10 cellular contexts compared by ENCODE assay signal in genomic region chr12:54991992-54992377, GRCh38. TPM values are rescaled to one million over a fixed set of nuclear protein-coding genes. Genes with fewer than 3 reads are reported as not detected.
A peak's percentile ranks its signal among the peaks of the same experiment; 100 is the strongest.
DNase-seq lines count a peak whose midpoint lies in the region; ATAC-seq, FAIRE-seq and TF ChIP-seq lines count a peak whose summit lies in the region.
"Had no signal": no experiment of that assay in that cellular context is flagged by ENCODE, and none has a peak within 500 bp of the region (broad histone marks: within the 10 kb centered on the region; RNA-seq: fewer than 3 reads in every experiment).

No MANE protein-coding gene starts in this region.

- no peak for TF ChIP-seq CTCF in esophagus muscularis mucosa (IDR thresholded peaks at IDR 0.05)

- H3K4me3 ChIP-seq in esophagus muscularis mucosa = no peak overlapping the region

- FAIRE-seq in GM18507 (lab: Jason Lieb, UNC) = peak; percentile 39

- H3K27ac ChIP-seq in esophagus muscularis mucosa (replicated peaks in 1 of 4) = no peak overlapping the region

- H3K27me3 ChIP-seq in esophagus muscularis mucosa = no peaks in the 10 kb centered on the region

- ATAC-seq in GM21515 (IDR thresholded peaks at IDR 0.05; ENCODE audit: unreplicated experiment) (peak; percentile 36), HG03521 (IDR thresholded peaks at IDR 0.05; ENCODE audit: unreplicated experiment) (peak; percentile 43), SK-N-SH treated with all-trans-retinoic acid at 6 μM for 48 hours (no peak)

- TF ChIP-seq POLR2A in esophagus muscularis mucosa (IDR thresholded peaks at IDR 0.05; ENCODE audit: low read depth) = no peak

- DNase-seq in GM18507 (ENCODE audit: extremely low spot score, insufficient read length, low read depth) (no peak), esophagus muscularis mucosa (ENCODE audit: extremely low spot score) (peak; percentile 10), epidermal melanocyte (ENCODE audit: insufficient read length, low spot score) (no peak), NCI-H2029 (lab: John Stamatoyannopoulos, UW) (no peak), CD1c-positive myeloid dendritic cell (ENCODE audit: extremely low spot score) (no peak)

- WGBS in esophagus muscularis mucosa = 74% methylated on average over 5 of the region's 5 CpGs

- H3K36me3 ChIP-seq in esophagus muscularis mucosa = no peaks in the 10 kb centered on the region

- peaks cover 0 to 14% (median 12%) of the 10 kb centered on the region in 4 donors for H3K4me1 ChIP-seq in esophagus muscularis mucosa

- no peak for TF ChIP-seq EP300 in esophagus muscularis mucosa (IDR thresholded peaks at IDR 0.05)

- no peaks in the 10 kb centered on the region for H3K9me3 ChIP-seq in esophagus muscularis mucosa

- intact Hi-C loops in esophagus muscularis mucosa (cut with DNase I) = loop anchor here (2.0 to 5.0 kb wide), 2 partner anchors 81 to 150 kb away; no protein-coding TSS in a partner anchor

TF ChIP-seq in SK-N-SH treated with all-trans-retinoic acid at 6 μM for 48 hours, 23 proteins besides CTCF, POLR2A, EP300 and RAD21:
- TF ChIP-seq ZC3H10 (CRISPR knock-in tag; IDR thresholded peaks at IDR 0.05) (no peak), ZNF8 (CRISPR knock-in tag; IDR thresholded peaks at IDR 0.05) (no peak), ZNF565 (CRISPR knock-in tag; conservative IDR thresholded peaks at IDR 0.05; ENCODE audit: low read depth) (no peak), ARNTL (CRISPR knock-in tag; IDR thresholded peaks at IDR 0.05; ENCODE audit: borderline replicate concordance, low read depth) (no peak)
- TF ChIP-seq, protein P1, sequence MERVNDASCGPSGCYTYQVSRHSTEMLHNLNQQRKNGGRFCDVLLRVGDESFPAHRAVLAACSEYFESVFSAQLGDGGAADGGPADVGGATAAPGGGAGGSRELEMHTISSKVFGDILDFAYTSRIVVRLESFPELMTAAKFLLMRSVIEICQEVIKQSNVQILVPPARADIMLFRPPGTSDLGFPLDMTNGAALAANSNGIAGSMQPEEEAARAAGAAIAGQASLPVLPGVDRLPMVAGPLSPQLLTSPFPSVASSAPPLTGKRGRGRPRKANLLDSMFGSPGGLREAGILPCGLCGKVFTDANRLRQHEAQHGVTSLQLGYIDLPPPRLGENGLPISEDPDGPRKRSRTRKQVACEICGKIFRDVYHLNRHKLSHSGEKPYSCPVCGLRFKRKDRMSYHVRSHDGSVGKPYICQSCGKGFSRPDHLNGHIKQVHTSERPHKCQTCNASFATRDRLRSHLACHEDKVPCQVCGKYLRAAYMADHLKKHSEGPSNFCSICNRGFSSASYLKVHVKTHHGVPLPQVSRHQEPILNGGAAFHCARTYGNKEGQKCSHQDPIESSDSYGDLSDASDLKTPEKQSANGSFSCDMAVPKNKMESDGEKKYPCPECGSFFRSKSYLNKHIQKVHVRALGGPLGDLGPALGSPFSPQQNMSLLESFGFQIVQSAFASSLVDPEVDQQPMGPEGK (CRISPR knock-in tag; IDR thresholded peaks at IDR 0.05; ENCODE audit: borderline replicate concordance) = no peak

RNA-seq across cellular contexts. Expression of gene TESPA1, which starts 7.4 kb away (rescaled TPM):
- total RNA-seq in esophagus muscularis mucosa = 1 to 10 TPM; 1.1 to 4.6 (median 2.6) TPM
- total RNA-seq: kidney epithelial cell, pulmonary artery endothelial cell had no signal

RNA-seq across cellular contexts. Expression of gene NEUROD4, which starts 27.8 kb away (rescaled TPM):
- total RNA-seq in esophagus muscularis mucosa = not detected
- total RNA-seq: kidney epithelial cell, pulmonary artery endothelial cell had no signal
